In genomic region chr1:89762431-89762800, GRCh38 we compare ENCODE assay signal across 8 cellular contexts. TPM values are rescaled to one million over a fixed set of nuclear protein-coding genes. Genes with fewer than 3 reads are reported as not detected.
DNase-seq lines count a peak whose midpoint lies in the region; ATAC-seq and TF ChIP-seq lines count a peak whose summit lies in the region.

No MANE protein-coding gene starts in this region.

- 30% methylated on average over 13 of the region's 13 CpGs for WGBS in liver

- TF ChIP-seq CTCF in DOHH2 (IDR thresholded peaks at IDR 0.05; ENCODE audit: low read depth, low read length, poor library complexity, severe bottlenecking) (no peak), liver (IDR thresholded peaks at IDR 0.05; ENCODE audit: low read depth, low read length, missing input control) (no peak), uterus (IDR thresholded peaks at IDR 0.05) (no peak)

- peak overlapping the region; percentile 95 for H3K27ac Mint-ChIP-seq in activated T-helper 2 cell treated with anti-CD3 and anti-CD28 coated beads, Interferon-gamma antibody, Interleukin-2, Interleukin-4, amounts not matched to agents 10 μg/mL and 5 μg/mL and 100 μg/mL, durations not matched to agents 14 hours and 24 hours and 36 hours

- peak overlapping the region; percentile 89 for H3K4me3 Mint-ChIP-seq in activated T-helper 2 cell treated with anti-CD3 and anti-CD28 coated beads, Interferon-gamma antibody, Interleukin-2, Interleukin-4, amounts not matched to agents 10 μg/mL and 5 μg/mL and 100 μg/mL, durations not matched to agents 14 hours and 24 hours and 36 hours (ENCODE audit: low read depth)

- no peaks in the 10 kb centered on the region for H3K9me3 Mint-ChIP-seq in activated T-helper 2 cell treated with anti-CD3 and anti-CD28 coated beads, Interferon-gamma antibody, Interleukin-2, Interleukin-4, amounts not matched to agents 10 μg/mL and 5 μg/mL and 100 μg/mL, durations not matched to agents 14 hours and 24 hours and 36 hours

- H3K27me3 Mint-ChIP-seq in activated T-helper 2 cell treated with anti-CD3 and anti-CD28 coated beads, Interferon-gamma antibody, Interleukin-2, Interleukin-4, amounts not matched to agents 10 μg/mL and 5 μg/mL and 100 μg/mL, durations not matched to agents 14 hours and 24 hours and 36 hours (ENCODE audit: low read depth): no peaks in the 10 kb centered on the region

- ATAC-seq in HG03521 (IDR thresholded peaks at IDR 0.05; ENCODE audit: unreplicated experiment) (peak; percentile 6), HG02852 (IDR thresholded peaks at IDR 0.05; ENCODE audit: unreplicated experiment) (no peak), GM21737 (IDR thresholded peaks at IDR 0.05; ENCODE audit: unreplicated experiment) (no peak)

- peaks cover 18% of the 10 kb centered on the region for H3K36me3 Mint-ChIP-seq in activated T-helper 2 cell treated with anti-CD3 and anti-CD28 coated beads, Interferon-gamma antibody, Interleukin-2, Interleukin-4, amounts not matched to agents 10 μg/mL and 5 μg/mL and 100 μg/mL, durations not matched to agents 14 hours and 24 hours and 36 hours (ENCODE audit: low read depth)

- H3K27ac ChIP-seq in DOHH2 (ENCODE audit: low read depth, low read length): no peak overlapping the region
- no peak overlapping the region for H3K27ac ChIP-seq in liver (ENCODE audit: low read depth in 1 of 2, low read length in 2 of 2)
- peak overlapping the region; percentile 27 to 88 for H3K27ac ChIP-seq in uterus

- H3K36me3 ChIP-seq in DOHH2 (ENCODE audit: control insufficient read depth, low read length): no peaks in the 10 kb centered on the region
- H3K36me3 ChIP-seq in liver (ENCODE audit: control insufficient read depth in 4 of 4, insufficient read depth in 3 of 4, low read depth in 1 of 4, low read length in 3 of 4): no peaks in the 10 kb centered on the region
- H3K36me3 ChIP-seq in uterus: no peaks in the 10 kb centered on the region

- H4K20me1 ChIP-seq in DOHH2 (ENCODE audit: control insufficient read depth, insufficient read depth, low read depth, low read length): no peaks in the 10 kb centered on the region

- peaks cover 62% of the 10 kb centered on the region for H3K4me1 Mint-ChIP-seq in activated T-helper 2 cell treated with anti-CD3 and anti-CD28 coated beads, Interferon-gamma antibody, Interleukin-2, Interleukin-4, amounts not matched to agents 10 μg/mL and 5 μg/mL and 100 μg/mL, durations not matched to agents 14 hours and 24 hours and 36 hours (ENCODE audit: low read depth)

- H3K9me2 ChIP-seq in DOHH2 (replicated peaks; ENCODE audit: control insufficient read depth, low read length): no peaks in the 10 kb centered on the region

- H3K9ac ChIP-seq in liver (ENCODE audit: low read depth in 1 of 2, low read length in 2 of 2): peak overlapping the region in 1 of 2 donors; percentile 47

- peaks cover 23% of the 10 kb centered on the region for H3K27me3 ChIP-seq in DOHH2 (ENCODE audit: control insufficient read depth, low read length)
- H3K27me3 ChIP-seq in liver (ENCODE audit: control insufficient read depth in 4 of 4, insufficient read depth in 4 of 4, low read length in 3 of 4): no peaks in the 10 kb centered on the region
- H3K27me3 ChIP-seq in uterus: no peaks in the 10 kb centered on the region

- peak overlapping the region; percentile 65 for H3K4me3 ChIP-seq in DOHH2 (ENCODE audit: low read length)
- H3K4me3 ChIP-seq in liver (ENCODE audit: low read depth in 1 of 3, low read length in 3 of 3): peak overlapping the region; percentile 15 to 57 (median 39)
- peak overlapping the region in 1 of 2 donors; percentile 38 for H3K4me3 ChIP-seq in uterus

- TF ChIP-seq RAD21 in liver (IDR thresholded peaks at IDR 0.05): no peak

- H3F3A ChIP-seq in DOHH2 (ENCODE audit: control insufficient read depth, insufficient read depth): no peaks in the 10 kb centered on the region

- peaks cover 23% of the 10 kb centered on the region for H3K4me1 ChIP-seq in DOHH2 (ENCODE audit: control insufficient read depth, low read length)
- peaks cover 0 to 22% (median 12%) of the 10 kb centered on the region in 4 donors for H3K4me1 ChIP-seq in liver (ENCODE audit: control insufficient read depth in 4 of 4, insufficient read depth in 4 of 4, low read length in 3 of 4)
- H3K4me1 ChIP-seq in uterus: no peaks in the 10 kb centered on the region

- TF ChIP-seq POLR2A in uterus (IDR thresholded peaks at IDR 0.05): no peak

- no peak for DNase-seq in activated T-helper 2 cell treated with anti-CD3 and anti-CD28 coated beads, Interferon-gamma antibody, Interleukin-2, Interleukin-4, amounts not matched to agents 10 μg/mL and 5 μg/mL and 100 μg/mL, durations not matched to agents 14 hours and 24 hours and 36 hours (ENCODE audit: low spot score)
- DNase-seq in uterus: no peak
- DNase-seq in cerebellum (ENCODE audit: low spot score): no peak

- intact Hi-C loops in activated T-helper 2 cell treated with anti-CD3 and anti-CD28 coated beads, Interferon-gamma antibody, Interleukin-2, Interleukin-4, amounts not matched to agents 10 μg/mL and 5 μg/mL and 100 μg/mL, durations not matched to agents 14 hours and 24 hours and 36 hours (cut with micrococcal nuclease): loop anchor here (1.0 to 5.0 kb wide), 5 partner anchors 65 to 280 kb away; partner anchors contain the start of gene LRRC8B
- intact Hi-C loops in uterus (cut with DNase I; ENCODE audit: low total_unique reads): loop anchor here (10.0 kb wide), 2 partner anchors 128 to 278 kb away; partner anchors contain the start of gene LRRC8C

- H3K9me3 ChIP-seq in DOHH2 (ENCODE audit: control insufficient read depth, insufficient read depth, low read length) (no peaks in the 10 kb centered on the region), liver (ENCODE audit: control insufficient read depth in 4 of 4, low read length in 3 of 4) (no peaks in the 10 kb centered on the region), uterus (no peaks in the 10 kb centered on the region)

- H3K79me2 ChIP-seq in DOHH2 (ENCODE audit: control insufficient read depth, low read length): no peaks in the 10 kb centered on the region

- peak overlapping the region; percentile 84 for H3K4me2 ChIP-seq in DOHH2 (ENCODE audit: low read length)

TF ChIP-seq in liver, 16 proteins besides CTCF, POLR2A, EP300 and RAD21:
- no peak for TF ChIP-seq GABPA (IDR thresholded peaks at IDR 0.05 in 1 of 2, conservative IDR thresholded peaks at IDR 0.05 in 1 of 2)

RNA-seq across cellular contexts. Expression of gene LRRC8D, which starts 58.4 kb away (rescaled TPM):
- total RNA-seq in activated T-helper 2 cell treated with anti-CD3 and anti-CD28 coated beads, Interferon-gamma antibody, Interleukin-2, Interleukin-4, amounts not matched to agents 10 μg/mL and 5 μg/mL and 100 μg/mL, durations not matched to agents 14 hours and 24 hours and 36 hours: 28.6 and 33.3 TPM in 2 replicates
- total RNA-seq in liver (10 to 100 TPM; 17.1 to 17.4 TPM), uterus (10 to 100 TPM; 12.0 to 47.4 (median 17.8) TPM), cerebellum (24.8 TPM)
- 10 to 100 TPM in 1 of 2 donors, 1 to 10 TPM in 1; 7.1 to 11.7 TPM for polyA plus RNA-seq in liver

Comparison
In these comparisons a context has a peak if more than half of its experiments do, and no peak if none do; other contexts are left out.
1. H3K27ac ChIP-seq: peak in uterus (2 of 2); none in DOHH2 (single experiment) and liver (0 of 2).